In the genomic region with DNA sequence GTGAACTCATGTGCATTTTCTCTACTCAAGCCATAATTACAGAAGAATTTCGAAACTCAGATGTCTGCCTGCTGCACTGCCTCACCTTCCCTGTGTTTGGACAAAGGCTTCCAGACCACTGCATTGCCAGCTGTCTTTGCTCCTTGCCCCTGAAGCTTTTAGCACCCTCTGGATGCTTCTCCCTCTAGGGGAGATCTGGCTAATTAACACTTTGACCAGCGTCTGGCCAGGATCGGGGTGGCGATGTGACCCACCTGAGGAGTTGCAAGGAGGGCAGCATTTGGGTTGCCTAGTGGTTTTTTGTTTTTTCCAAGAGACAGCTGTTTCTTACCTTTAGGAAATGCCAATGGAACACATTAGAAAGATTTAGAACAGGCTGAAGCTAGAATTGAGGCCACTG, we compare ENCODE assay signal across 26 cellular contexts.
"Had no signal": no experiment of that assay in that cellular context is flagged by ENCODE, and none has a peak within 500 bp of the region (broad histone marks: within the 10 kb centered on the region; RNA-seq: fewer than 3 reads in every experiment).

No MANE protein-coding gene starts in this region.

- H3K27me3 Mint-ChIP-seq: activated CD4-positive, alpha-beta T cell treated with anti-CD3 and anti-CD28 coated beads, Interleukin-2, amount 10 ng/mL, durations not matched to agents 24 days and 14 days had no signal

- H3K36me3 Mint-ChIP-seq: activated CD4-positive, alpha-beta memory T cell treated with anti-CD3 and anti-CD28 coated beads for 36 hours; activated CD8-positive, alpha-beta memory T cell treated with anti-CD3 and anti-CD28 coated beads, Interleukin-2, amount 10 ng/mL, durations not matched to agents 7 days and 5 days; activated naive CD4-positive, alpha-beta T cell treated with anti-CD3 and anti-CD28 coated beads, Interleukin-2, amount 50 U/mL, for 24 hours; activated naive CD8-positive, alpha-beta T cell treated with anti-CD3 and anti-CD28 coated beads, Interleukin-2, amount 10 ng/mL, durations not matched to agents 7 days and 5 days had no signal

- H3K36me3 ChIP-seq: brain microvascular endothelial cell, colonic mucosa, esophagus muscularis mucosa, gastrocnemius medialis, heart left ventricle had no signal

- H3K4me1 Mint-ChIP-seq: activated CD4-positive, alpha-beta T cell treated with anti-CD3 and anti-CD28 coated beads for 36 hours; activated CD4-positive, alpha-beta T cell treated with anti-CD3 and anti-CD28 coated beads, Interleukin-2, amount 10 ng/mL, durations not matched to agents 24 days and 14 days; activated CD8-positive, alpha-beta memory T cell treated with anti-CD3 and anti-CD28 coated beads, Interleukin-2, amount 10 ng/mL, durations not matched to agents 7 days and 5 days; activated naive CD4-positive, alpha-beta T cell treated with anti-CD3 and anti-CD28 coated beads, Interleukin-2, amount 50 U/mL, for 24 hours; activated naive CD8-positive, alpha-beta T cell treated with anti-CD3 and anti-CD28 coated beads, Interleukin-2, amount 10 ng/mL, durations not matched to agents 7 days and 5 days had no signal

- H3K9me3 ChIP-seq: colonic mucosa, esophagus muscularis mucosa, gastrocnemius medialis, heart left ventricle had no signal

- H3K27me3 ChIP-seq: brain microvascular endothelial cell, colonic mucosa, foreskin keratinocyte, gastrocnemius medialis had no signal

- H3K27ac Mint-ChIP-seq: activated CD4-positive, alpha-beta memory T cell treated with anti-CD3 and anti-CD28 coated beads for 36 hours; activated CD4-positive, alpha-beta T cell treated with anti-CD3 and anti-CD28 coated beads for 36 hours; activated CD4-positive, alpha-beta T cell treated with anti-CD3 and anti-CD28 coated beads, Interleukin-2, amount 10 ng/mL, durations not matched to agents 24 days and 14 days; activated CD8-positive, alpha-beta memory T cell treated with anti-CD3 and anti-CD28 coated beads, Interleukin-2, amount 10 ng/mL, durations not matched to agents 7 days and 5 days; activated CD8-positive, alpha-beta T cell treated with anti-CD3 and anti-CD28 coated beads, Interleukin-2, amount 10 ng/mL, durations not matched to agents 7 days and 5 days; activated naive CD4-positive, alpha-beta T cell treated with anti-CD3 and anti-CD28 coated beads for 36 hours; activated naive CD4-positive, alpha-beta T cell treated with anti-CD3 and anti-CD28 coated beads, Interleukin-2, amount 50 U/mL, for 24 hours; activated naive CD8-positive, alpha-beta T cell treated with anti-CD3 and anti-CD28 coated beads, Interleukin-2, amount 10 ng/mL, durations not matched to agents 7 days and 5 days; activated T-helper 1 cell treated with anti-CD3 and anti-CD28 coated beads, Interleukin-12 subunit alpha, Interleukin-12 subunit beta, Interleukin-2, Interleukin-4 antibody, amounts not matched to agents 30 ng/mL and 10 ng/mL and 1 ng/mL, durations not matched to agents 14 hours and 24 hours and 36 hours; activated T-helper 2 cell treated with anti-CD3 and anti-CD28 coated beads, Interferon-gamma antibody, Interleukin-2, Interleukin-4, amounts not matched to agents 10 μg/mL and 5 μg/mL and 100 μg/mL, durations not matched to agents 14 hours and 24 hours and 36 hours had no signal

- H3K4me3 Mint-ChIP-seq: activated CD4-positive, alpha-beta memory T cell treated with anti-CD3 and anti-CD28 coated beads for 36 hours; activated CD4-positive, alpha-beta T cell treated with anti-CD3 and anti-CD28 coated beads for 36 hours; activated CD4-positive, alpha-beta T cell treated with anti-CD3 and anti-CD28 coated beads, Interleukin-2, amount 10 ng/mL, durations not matched to agents 24 days and 14 days; activated CD8-positive, alpha-beta memory T cell treated with anti-CD3 and anti-CD28 coated beads, Interleukin-2, amount 10 ng/mL, durations not matched to agents 7 days and 5 days; activated CD8-positive, alpha-beta T cell treated with anti-CD3 and anti-CD28 coated beads, Interleukin-2, amount 10 ng/mL, durations not matched to agents 7 days and 5 days; activated naive CD4-positive, alpha-beta T cell treated with anti-CD3 and anti-CD28 coated beads for 36 hours; activated naive CD4-positive, alpha-beta T cell treated with anti-CD3 and anti-CD28 coated beads, Interleukin-2, amount 50 U/mL, for 24 hours; activated naive CD8-positive, alpha-beta T cell treated with anti-CD3 and anti-CD28 coated beads, Interleukin-2, amount 10 ng/mL, durations not matched to agents 7 days and 5 days; activated T-helper 1 cell treated with anti-CD3 and anti-CD28 coated beads, Interleukin-12 subunit alpha, Interleukin-12 subunit beta, Interleukin-2, Interleukin-4 antibody, amounts not matched to agents 30 ng/mL and 10 ng/mL and 1 ng/mL, durations not matched to agents 14 hours and 24 hours and 36 hours had no signal

- H3K9me3 Mint-ChIP-seq: activated CD4-positive, alpha-beta memory T cell treated with anti-CD3 and anti-CD28 coated beads for 36 hours; activated CD4-positive, alpha-beta T cell treated with anti-CD3 and anti-CD28 coated beads, Interleukin-2, amount 10 ng/mL, durations not matched to agents 24 days and 14 days; activated naive CD4-positive, alpha-beta T cell treated with anti-CD3 and anti-CD28 coated beads for 36 hours; activated naive CD4-positive, alpha-beta T cell treated with anti-CD3 and anti-CD28 coated beads, Interleukin-2, amount 50 U/mL, for 24 hours; activated naive CD8-positive, alpha-beta T cell treated with anti-CD3 and anti-CD28 coated beads, Interleukin-2, amount 10 ng/mL, durations not matched to agents 7 days and 5 days; activated T-helper 1 cell treated with anti-CD3 and anti-CD28 coated beads, Interleukin-12 subunit alpha, Interleukin-12 subunit beta, Interleukin-2, Interleukin-4 antibody, amounts not matched to agents 30 ng/mL and 10 ng/mL and 1 ng/mL, durations not matched to agents 14 hours and 24 hours and 36 hours; activated T-helper 2 cell treated with anti-CD3 and anti-CD28 coated beads, Interferon-gamma antibody, Interleukin-2, Interleukin-4, amounts not matched to agents 10 μg/mL and 5 μg/mL and 100 μg/mL, durations not matched to agents 14 hours and 24 hours and 36 hours had no signal

- H3K4me3 ChIP-seq: colonic mucosa, esophagus muscularis mucosa, gastrocnemius medialis, heart left ventricle had no signal

- H3K4me1 ChIP-seq: colonic mucosa, esophagus muscularis mucosa, foreskin keratinocyte, gastrocnemius medialis, heart left ventricle had no signal

- DNase-seq: activated CD4-positive, alpha-beta memory T cell treated with anti-CD3 and anti-CD28 coated beads for 36 hours; activated CD4-positive, alpha-beta T cell treated with anti-CD3 and anti-CD28 coated beads for 36 hours; activated CD4-positive, alpha-beta T cell treated with anti-CD3 and anti-CD28 coated beads, Interleukin-2, amount 10 ng/mL, durations not matched to agents 24 days and 14 days; activated CD4-positive, CD25-positive, alpha-beta regulatory T cell; activated CD4-positive, CD25-positive, alpha-beta regulatory T cell treated with anti-CD3 and anti-CD28 coated beads, Interleukin-2, amount 50 U/mL, for 72 hours; activated CD8-positive, alpha-beta memory T cell treated with anti-CD3 and anti-CD28 coated beads, Interleukin-2, amount 10 ng/mL, durations not matched to agents 7 days and 5 days; activated CD8-positive, alpha-beta memory T cell treated with anti-CD3 and anti-CD28 coated beads, Interleukin-2, amount 50 U/mL, for 4 hours; activated CD8-positive, alpha-beta T cell treated with anti-CD3 and anti-CD28 coated beads, Interleukin-2, amount 10 ng/mL, durations not matched to agents 7 days and 5 days; activated effector memory CD4-positive, alpha-beta T cell treated with anti-CD3 and anti-CD28 coated beads, Interleukin-2, amount 50 U/mL, for 16 hours; activated naive CD4-positive, alpha-beta T cell treated with anti-CD3 and anti-CD28 coated beads for 36 hours; activated naive CD8-positive, alpha-beta T cell treated with anti-CD3 and anti-CD28 coated beads, Interleukin-2, amount 10 ng/mL, durations not matched to agents 7 days and 5 days; activated T-cell treated with anti-CD3 and anti-CD28 coated beads, Interleukin-2, amount 50 U/mL, for 1 hour; activated T-cell treated with anti-CD3 and anti-CD28 coated beads, Interleukin-2, amount 50 U/mL, for 48 hours; brain microvascular endothelial cell; colonic mucosa; effector memory CD4-positive, alpha-beta T cell; erythroblast; foreskin keratinocyte; gastrocnemius medialis; glutamatergic neuron; heart left ventricle; T-helper 2 cell had no signal

- H3K27ac ChIP-seq: brain microvascular endothelial cell, colonic mucosa, esophagus muscularis mucosa, foreskin keratinocyte, gastrocnemius medialis, heart left ventricle had no signal

- ATAC-seq: activated CD4-positive, alpha-beta T cell treated with anti-CD3 and anti-CD28 coated beads for 36 hours; activated CD8-positive, alpha-beta memory T cell treated with anti-CD3 and anti-CD28 coated beads, Interleukin-2, amount 10 ng/mL, durations not matched to agents 7 days and 5 days; activated CD8-positive, alpha-beta T cell treated with anti-CD3 and anti-CD28 coated beads, Interleukin-2, amount 10 ng/mL, durations not matched to agents 7 days and 5 days; foreskin keratinocyte; gastrocnemius medialis; heart left ventricle had no signal
